10 cellular contexts compared by ENCODE assay signal in genomic region chr9:101536938-101537337, GRCh38. TPM values are rescaled to one million over a fixed set of nuclear protein-coding genes. Genes with fewer than 3 reads are reported as not detected.
DNase-seq lines count a peak whose midpoint lies in the region; ATAC-seq and TF ChIP-seq lines count a peak whose summit lies in the region.
"Had no signal": no experiment of that assay in that cellular context is flagged by ENCODE, and none has a peak within 500 bp of the region (broad histone marks: within the 10 kb centered on the region; RNA-seq: fewer than 3 reads in every experiment).

No MANE protein-coding gene starts in this region.

- H3K9me3 ChIP-seq in HEK293 (ENCODE audit: control insufficient read depth, insufficient read depth, low read depth, low read length) (no peaks in the 10 kb centered on the region), vagina (no peaks in the 10 kb centered on the region)
- H3K9me3 ChIP-seq: upper lobe of right lung had no signal

- intact Hi-C loops in vagina (cut with DNase I): loop anchor here (10.0 kb wide), 1 partner anchor 142 kb away; the partner anchor contains the start of genes MRPL50 and ZNF189

- no peak for TF ChIP-seq POLR2A in vagina (IDR thresholded peaks at IDR 0.05)

- H3K27ac Mint-ChIP-seq in activated CD4-positive, alpha-beta T cell treated with anti-CD3 and anti-CD28 coated beads, Interleukin-2, amount 10 ng/mL, durations not matched to agents 7 days and 5 days: no peak overlapping the region

- TF ChIP-seq CTCF in AG10803 (conservative IDR thresholded peaks at IDR 0.05; ENCODE audit: low read length) (no peak), HEK293 (tag by site-specific recombination; IDR thresholded peaks at IDR 0.05) (no peak), vagina (IDR thresholded peaks at IDR 0.05) (no peak)

- no peaks in the 10 kb centered on the region for H3K27me3 Mint-ChIP-seq in activated CD4-positive, alpha-beta T cell treated with anti-CD3 and anti-CD28 coated beads, Interleukin-2, amount 10 ng/mL, durations not matched to agents 7 days and 5 days

- no peak overlapping the region for H3K27ac ChIP-seq in HEK293 (ENCODE audit: extremely low read depth, low read depth, low read length)
- no peak overlapping the region for H3K27ac ChIP-seq in vagina
- H3K27ac ChIP-seq: upper lobe of right lung had no signal

- CTCF ChIA-PET in HEK293 (lab: Yijun Ruan, JAX): interaction anchor here (2.0 to 19.2 kb wide), 2 partner anchors 74 to 88 kb away, joined by 8 to 396 read pairs; no protein-coding TSS in a partner anchor
- CTCF ChIA-PET in activated CD4-positive, alpha-beta T cell treated with anti-CD3 and anti-CD28 coated beads, Interleukin-2, amount 10 ng/mL, durations not matched to agents 7 days and 5 days (lab: Charles Lee): interaction anchor here (1.3 kb wide), 1 partner anchor 75 kb away, joined by 3 read pairs; no protein-coding TSS in a partner anchor

- H3K36me3 ChIP-seq in HEK293 (ENCODE audit: control insufficient read depth in 2 of 2, insufficient read depth in 1 of 2, low read length in 2 of 2) (peaks cover 8 to 62% of the 10 kb centered on the region in 2 experiments), vagina (peaks cover 0 to 31% of the 10 kb centered on the region in 2 donors)

- no peak overlapping the region for H3K4me3 ChIP-seq in AG10803 (ENCODE audit: low read length)
- no peak overlapping the region for H3K4me3 ChIP-seq in HEK293 (ENCODE audit: low read depth, low read length)
- no peak overlapping the region for H3K4me3 ChIP-seq in vagina
- H3K4me3 ChIP-seq: upper lobe of right lung had no signal

- no peak for ATAC-seq in GM18858 (IDR thresholded peaks at IDR 0.05; ENCODE audit: unreplicated experiment)
- ATAC-seq: upper lobe of right lung had no signal

- DNase-seq in AG10803 (ENCODE audit: low read depth) (peak; percentile 15), hepatic stellate cell (ENCODE audit: low spot score) (peak; percentile 9), vagina (ENCODE audit: extremely low spot score in 2 of 2) (no peak), cerebellar cortex (ENCODE audit: low spot score) (no peak), pons (ENCODE audit: low spot score) (no peak)
- DNase-seq in activated CD4-positive, alpha-beta T cell treated with anti-CD3 and anti-CD28 coated beads, Interleukin-2, amount 10 ng/mL, durations not matched to agents 7 days and 5 days: peak; percentile 47
- DNase-seq: upper lobe of right lung had no signal

- H3K27me3 ChIP-seq in vagina: no peaks in the 10 kb centered on the region
- H3K27me3 ChIP-seq: upper lobe of right lung had no signal

- peaks cover 13% of the 10 kb centered on the region for H3K36me3 Mint-ChIP-seq in activated CD4-positive, alpha-beta T cell treated with anti-CD3 and anti-CD28 coated beads, Interleukin-2, amount 10 ng/mL, durations not matched to agents 7 days and 5 days (ENCODE audit: low read depth)

- POLR2A ChIA-PET in HEK293 (lab: Yijun Ruan, JAX): interaction anchor here (1.2 kb wide), 1 partner anchor 138 kb away, joined by 3 read pairs; the partner anchor contains the start of genes MRPL50 and ZNF189
- POLR2A ChIA-PET in activated CD4-positive, alpha-beta T cell treated with anti-CD3 and anti-CD28 coated beads, Interleukin-2, amount 10 ng/mL, durations not matched to agents 7 days and 5 days (lab: Charles Lee): no interaction called here

- peaks cover 21% of the 10 kb centered on the region for H3K4me1 Mint-ChIP-seq in activated CD4-positive, alpha-beta T cell treated with anti-CD3 and anti-CD28 coated beads, Interleukin-2, amount 10 ng/mL, durations not matched to agents 7 days and 5 days

- H3K4me3 Mint-ChIP-seq in activated CD4-positive, alpha-beta T cell treated with anti-CD3 and anti-CD28 coated beads, Interleukin-2, amount 10 ng/mL, durations not matched to agents 7 days and 5 days: no peak overlapping the region

- H3K4me1 ChIP-seq in HEK293 (ENCODE audit: control insufficient read depth, insufficient read depth, low read length): no peaks in the 10 kb centered on the region
- peaks cover 42% of the 10 kb centered on the region for H3K4me1 ChIP-seq in vagina

- H3K9me3 Mint-ChIP-seq in activated CD4-positive, alpha-beta T cell treated with anti-CD3 and anti-CD28 coated beads, Interleukin-2, amount 10 ng/mL, durations not matched to agents 7 days and 5 days: no peaks in the 10 kb centered on the region

TF ChIP-seq in HEK293, 187 proteins besides CTCF, POLR2A, EP300 and RAD21:
- TF ChIP-seq REST (tag by site-specific recombination; IDR thresholded peaks at IDR 0.05) (peak; percentile 92), SP3 (tag by site-specific recombination; IDR thresholded peaks at IDR 0.05) (no peak)
TF ChIP-seq in HEK293: peak in this region for 1.

RNA-seq across cellular contexts. Expression of gene RNF20, which starts 3.3 kb away (rescaled TPM):
- 10 to 100 TPM; 49.4 to 52.4 TPM for total RNA-seq in activated CD4-positive, alpha-beta T cell treated with anti-CD3 and anti-CD28 coated beads, Interleukin-2, amount 10 ng/mL, durations not matched to agents 7 days and 5 days
- 22.3 TPM for total RNA-seq in vagina

RNA-seq across cellular contexts. Expression of gene PPP3R2, which starts 57.8 kb away (rescaled TPM):
- total RNA-seq in activated CD4-positive, alpha-beta T cell treated with anti-CD3 and anti-CD28 coated beads, Interleukin-2, amount 10 ng/mL, durations not matched to agents 7 days and 5 days: not detected
- total RNA-seq in vagina: not detected
- total RNA-seq: dermis microvascular lymphatic vessel endothelial cell, upper lobe of right lung had no signal

Comparison
In these comparisons a context has a peak if more than half of its experiments do, and no peak if none do; other contexts are left out.
1. DNase-seq: peak in AG10803 (single experiment), activated CD4-positive, alpha-beta T cell treated with anti-CD3 and anti-CD28 coated beads, Interleukin-2, amount 10 ng/mL, durations not matched to agents 7 days and 5 days (single experiment) and hepatic stellate cell (single experiment); none in vagina (0 of 2), cerebellar cortex (single experiment) and pons (single experiment).